ENCODE assay signal across 20 cellular contexts in genomic region chr7:51182767-51183166, GRCh38.
"Had no signal": no experiment of that assay in that cellular context is flagged by ENCODE, and none has a peak within 500 bp of the region (broad histone marks: within the 10 kb centered on the region; RNA-seq: fewer than 3 reads in every experiment).

No MANE protein-coding gene starts in this region.

- H3K9me3 ChIP-seq: ascending aorta, suprapubic skin, transverse colon had no signal

- H3K4me1 ChIP-seq: ascending aorta, suprapubic skin, transverse colon had no signal

- H3K4me3 ChIP-seq: ascending aorta, cardiac muscle cell, suprapubic skin, transverse colon had no signal

- H3K36me3 ChIP-seq: ascending aorta, cardiac muscle cell, transverse colon had no signal

- H3K27ac ChIP-seq: ascending aorta, cardiac muscle cell, suprapubic skin, transverse colon had no signal

- ATAC-seq: activated CD8-positive, alpha-beta memory T cell treated with anti-CD3 and anti-CD28 coated beads, Interleukin-2, amount 10 ng/mL, durations not matched to agents 7 days and 5 days; activated CD8-positive, alpha-beta T cell treated with anti-CD3 and anti-CD28 coated beads for 36 hours; activated T-cell treated with anti-CD3 and anti-CD28 coated beads, Interleukin-2, amount 50 U/mL, for 72 hours; esophagus mucosa had no signal

- DNase-seq: activated B cell treated with CpG ODN at 0.5 μM for 24 hours; activated CD4-positive, alpha-beta T cell treated with anti-CD3 and anti-CD28 coated beads, Interleukin-2, amount 50 U/mL, for 1 hour; activated CD8-positive, alpha-beta memory T cell treated with anti-CD3 and anti-CD28 coated beads, Interleukin-2, amount 10 ng/mL, durations not matched to agents 7 days and 5 days; activated CD8-positive, alpha-beta T cell treated with anti-CD3 and anti-CD28 coated beads for 36 hours; activated naive CD4-positive, alpha-beta T cell; activated T-cell treated with anti-CD3 and anti-CD28 coated beads for 4 hours; activated T-cell treated with anti-CD3 and anti-CD28 coated beads, Interleukin-2, amount 50 U/mL, for 72 hours; cortex of kidney; foreskin fibroblast; head of caudate nucleus; hypothalamus; mammary epithelial cell; retina; stimulated activated naive CD4-positive, alpha-beta T cell; T-helper 2 cell; transverse colon had no signal

- H3K27me3 ChIP-seq: ascending aorta, cardiac muscle cell, suprapubic skin, transverse colon had no signal
